In genomic region chr9:91403665-91404543, GRCh38 we compare ENCODE assay signal across 12 cellular contexts.
"Had no signal": no experiment of that assay in that cellular context is flagged by ENCODE, and none has a peak within 500 bp of the region (broad histone marks: within the 10 kb centered on the region; RNA-seq: fewer than 3 reads in every experiment).

No MANE protein-coding gene starts in this region.

- H3K9me3 Mint-ChIP-seq: effector memory CD8-positive, alpha-beta T cell had no signal

- ATAC-seq: activated CD4-positive, alpha-beta T cell treated with anti-CD3 and anti-CD28 coated beads for 36 hours; effector memory CD8-positive, alpha-beta T cell; left ventricle myocardium superior had no signal

- H3K4me1 Mint-ChIP-seq: nephron progenitor cell had no signal

- H3K4me3 Mint-ChIP-seq: activated CD4-positive, alpha-beta T cell treated with anti-CD3 and anti-CD28 coated beads for 36 hours; effector memory CD8-positive, alpha-beta T cell; nephron progenitor cell had no signal

- H3K27ac Mint-ChIP-seq: activated CD4-positive, alpha-beta T cell treated with anti-CD3 and anti-CD28 coated beads for 36 hours; nephron progenitor cell had no signal

- H3K27me3 Mint-ChIP-seq: effector memory CD8-positive, alpha-beta T cell had no signal

- H3K4me1 ChIP-seq: sigmoid colon had no signal

- H3K9me3 ChIP-seq: sigmoid colon, spleen had no signal

- H3K27ac ChIP-seq: sigmoid colon, VCaP had no signal

- H3K27me3 ChIP-seq: sigmoid colon, spleen had no signal

- H3K4me3 ChIP-seq: sigmoid colon, spleen had no signal

- DNase-seq: activated CD4-positive, alpha-beta T cell treated with anti-CD3 and anti-CD28 coated beads for 36 hours; activated naive CD4-positive, alpha-beta T cell treated with anti-CD3 and anti-CD28 coated beads, Interleukin-2, amount 50 U/mL, for 16 hours; activated T-cell treated with anti-CD3 and anti-CD28 coated beads for 4 hours; dermis blood vessel endothelial cell; effector memory CD8-positive, alpha-beta T cell; foreskin melanocyte; left ventricle myocardium superior; mesenchymal stem cell; nephron progenitor cell; sigmoid colon; spleen had no signal
